In genomic region chr11:57932105-57932504, GRCh38 we compare ENCODE assay signal across 34 cellular contexts.
"Had no signal": no experiment of that assay in that cellular context is flagged by ENCODE, and none has a peak within 500 bp of the region (broad histone marks: within the 10 kb centered on the region; RNA-seq: fewer than 3 reads in every experiment).

No MANE protein-coding gene starts in this region.

- H3K9me3 ChIP-seq: MG63 had no signal

- H3K4me3 ChIP-seq: MG63 had no signal

- H3K9ac ChIP-seq: KMS-11 had no signal

- H3K36me3 ChIP-seq: MG63 had no signal

- H3K4me2 ChIP-seq: KMS-11 had no signal

- DNase-seq: Karpas-422, Kasumi-1, MG63, MM.1S, MV-4-11, NCI-H1048, NCI-H1092, NCI-H1092 treated with DMSO at 0.1 percent for 48 hours, NCI-H1105, NCI-H1105 treated with DMSO at 0.1 percent for 48 hours, NCI-H1417, NCI-H1417 treated with DMSO at 0.1 percent for 48 hours, NCI-H1436, NCI-H1436 treated with DMSO at 0.1 percent for 48 hours, NCI-H146, NCI-H1694, NCI-H1694 treated with DMSO at 0.1 percent for 48 hours, NCI-H187, NCI-H187 treated with DMSO at 0.1 percent for 48 hours, NCI-H1930, NCI-H2029, NCI-H2029 treated with DMSO at 0.1 percent for 48 hours, NCI-H2081, NCI-H2081 treated with DMSO at 0.1 percent for 48 hours, NCI-H2107, NCI-H2171, NCI-H2171 treated with DMSO at 0.1 percent for 48 hours, NCI-H2227 treated with DMSO at 0.1 percent for 48 hours, NCI-H226, NCI-H345, NCI-H446, NCI-H446 treated with DMSO at 0.1 percent for 48 hours, NCI-H510A had no signal

- H3K27ac ChIP-seq: KMS-11 had no signal
